In genomic region chr16:70770968-70771552, GRCh38 we compare ENCODE assay signal across 8 cellular contexts. TPM values are rescaled to one million over a fixed set of nuclear protein-coding genes. Genes with fewer than 3 reads are reported as not detected.
A peak's percentile ranks its signal among the peaks of the same experiment; 100 is the strongest.
DNase-seq lines count a peak whose midpoint lies in the region; ATAC-seq, FAIRE-seq and TF ChIP-seq lines count a peak whose summit lies in the region.

No MANE protein-coding gene starts in this region.

- TF ChIP-seq CTCF in colonic mucosa (IDR thresholded peaks at IDR 0.05) (peak; percentile 91), lung (IDR thresholded peaks at IDR 0.05; ENCODE audit: control extremely low read depth, extremely low read depth) (peak; percentile 80)

- H3K4me3 ChIP-seq in colonic mucosa (no peak overlapping the region), lung (no peak overlapping the region)

- no peaks in the 10 kb centered on the region for H3K36me3 ChIP-seq in colonic mucosa
- H3K36me3 ChIP-seq in lung (ENCODE audit: control insufficient read depth in 2 of 2, insufficient read depth in 2 of 2, low read length in 2 of 2): peaks cover 2 to 28% of the 10 kb centered on the region in 2 donors

- peaks cover 11% of the 10 kb centered on the region for H3K36me3 Mint-ChIP-seq in activated CD4-positive, alpha-beta T cell treated with anti-CD3 and anti-CD28 coated beads, Interleukin-2, amount 10 ng/mL, durations not matched to agents 24 days and 14 days (ENCODE audit: low read depth)

- no peaks in the 10 kb centered on the region for H3K9me3 ChIP-seq in colonic mucosa
- H3K9me3 ChIP-seq in lung (ENCODE audit: control insufficient read depth in 2 of 2, insufficient read depth in 1 of 2, low read length in 1 of 2): no peaks in the 10 kb centered on the region

- no peak overlapping the region for H3K27ac Mint-ChIP-seq in activated CD4-positive, alpha-beta T cell treated with anti-CD3 and anti-CD28 coated beads, Interleukin-2, amount 10 ng/mL, durations not matched to agents 24 days and 14 days

- H3K9me3 Mint-ChIP-seq in activated CD4-positive, alpha-beta T cell treated with anti-CD3 and anti-CD28 coated beads, Interleukin-2, amount 10 ng/mL, durations not matched to agents 24 days and 14 days: no peaks in the 10 kb centered on the region

- peaks cover 2% of the 10 kb centered on the region for H3K4me1 Mint-ChIP-seq in activated CD4-positive, alpha-beta T cell treated with anti-CD3 and anti-CD28 coated beads, Interleukin-2, amount 10 ng/mL, durations not matched to agents 24 days and 14 days

- H3K27me3 Mint-ChIP-seq in activated CD4-positive, alpha-beta T cell treated with anti-CD3 and anti-CD28 coated beads, Interleukin-2, amount 10 ng/mL, durations not matched to agents 24 days and 14 days: no peaks in the 10 kb centered on the region

- peak; percentile 67 for ATAC-seq in lung (ENCODE audit: insufficient read depth, low FRiP score)
- no peak for ATAC-seq in GM18861 (IDR thresholded peaks at IDR 0.05; ENCODE audit: unreplicated experiment)

- H3K4me1 ChIP-seq in colonic mucosa (no peaks in the 10 kb centered on the region), lung (ENCODE audit: control insufficient read depth in 2 of 2, insufficient read depth in 2 of 2, low read length in 2 of 2) (peaks cover 0 to 1% of the 10 kb centered on the region in 2 donors)

- no peak overlapping the region for H3K4me3 Mint-ChIP-seq in activated CD4-positive, alpha-beta T cell treated with anti-CD3 and anti-CD28 coated beads, Interleukin-2, amount 10 ng/mL, durations not matched to agents 24 days and 14 days

- 17 to 18% methylated on average over 8 of the region's 8 CpGs for WGBS in lung, 2 donors

- intact Hi-C loops in activated CD4-positive, alpha-beta T cell treated with anti-CD3 and anti-CD28 coated beads, Interleukin-2, amount 10 ng/mL, durations not matched to agents 24 days and 14 days (cut with micrococcal nuclease): loop anchor here (1.0 kb wide), 2 partner anchors 91 to 118 kb away; no protein-coding TSS in a partner anchor
- intact Hi-C loops in colonic mucosa (cut with DNase I): loop anchor here (2.0 kb wide), 1 partner anchor 90 kb away; no protein-coding TSS in a partner anchor

- H3K9ac ChIP-seq in colonic mucosa (ENCODE audit: low read depth in 2 of 2, low read length in 2 of 2): no peak overlapping the region

- DNase-seq in A172 (ENCODE audit: low spot score) (peak; percentile 74), GM12892 (ENCODE audit: insufficient read length) (peak; percentile 46), M059J (ENCODE audit: low read depth) (peak; percentile 71), colonic mucosa (peak; percentile 69), lung (ENCODE audit: low spot score) (peak; percentile 66)
- peak; percentile 91 for DNase-seq in activated CD4-positive, alpha-beta T cell treated with anti-CD3 and anti-CD28 coated beads, Interleukin-2, amount 10 ng/mL, durations not matched to agents 24 days and 14 days
- peak; percentile 14 for DNase-seq in stimulated activated CD8-positive, alpha-beta memory T cell treated with anti-CD3 and anti-CD28 coated beads, Interleukin-2, amount 100 ng/mL, for 1 hour (ENCODE audit: low read depth in 2 of 2)

- no peak overlapping the region for H3K27ac ChIP-seq in colonic mucosa
- H3K27ac ChIP-seq in lung (ENCODE audit: low read depth in 1 of 2, low read length in 1 of 2): no peak overlapping the region

- H3K27me3 ChIP-seq in colonic mucosa: no peaks in the 10 kb centered on the region
- no peaks in the 10 kb centered on the region for H3K27me3 ChIP-seq in lung (ENCODE audit: control insufficient read depth, insufficient read depth)

- peak; percentile 48 for FAIRE-seq in GM12892 (lab: Jason Lieb, UNC)

- no peak for TF ChIP-seq POLR2A in GM12892 (IDR thresholded peaks at IDR 0.05; ENCODE audit: low read depth, low read length)

RNA-seq across cellular contexts. Expression of gene VAC14, which starts 29.9 kb away (rescaled TPM):
- total RNA-seq in A172 (2014; rRNA removed; shearing (Covaris generic)): 58.8 and 66.5 TPM in 2 replicates
- 13.3 TPM for polyA plus RNA-seq in GM12892 (2012; ENCODE audit: missing spikeins)
- 41.9 and 59.4 TPM in 2 replicates for total RNA-seq in M059J (2014; rRNA removed; shearing (Covaris generic))
- total RNA-seq in activated CD4-positive, alpha-beta T cell treated with anti-CD3 and anti-CD28 coated beads, Interleukin-2, amount 10 ng/mL, durations not matched to agents 24 days and 14 days: 36.3 and 38.6 TPM in 2 replicates
- 10 to 100 TPM; 20.7 to 41.8 TPM for total RNA-seq in colonic mucosa
- 10 to 100 TPM; 27.6 to 54.6 TPM for total RNA-seq in lung
- polyA plus RNA-seq in lung: 10 to 100 TPM; 47.2 to 60.8 TPM

Comparison
In these comparisons a context has a peak if more than half of its experiments do, and no peak if none do; other contexts are left out.
1. DNase-seq: peak in every context shown above with its lines; median percentile 91 in activated CD4-positive, alpha-beta T cell treated with anti-CD3 and anti-CD28 coated beads, Interleukin-2, amount 10 ng/mL, durations not matched to agents 24 days and 14 days; 74 in A172; 71 in M059J; 69 in colonic mucosa; 66 in lung; 46 in GM12892; 14 in stimulated activated CD8-positive, alpha-beta memory T cell treated with anti-CD3 and anti-CD28 coated beads, Interleukin-2, amount 100 ng/mL, for 1 hour.